In the genomic region with DNA sequence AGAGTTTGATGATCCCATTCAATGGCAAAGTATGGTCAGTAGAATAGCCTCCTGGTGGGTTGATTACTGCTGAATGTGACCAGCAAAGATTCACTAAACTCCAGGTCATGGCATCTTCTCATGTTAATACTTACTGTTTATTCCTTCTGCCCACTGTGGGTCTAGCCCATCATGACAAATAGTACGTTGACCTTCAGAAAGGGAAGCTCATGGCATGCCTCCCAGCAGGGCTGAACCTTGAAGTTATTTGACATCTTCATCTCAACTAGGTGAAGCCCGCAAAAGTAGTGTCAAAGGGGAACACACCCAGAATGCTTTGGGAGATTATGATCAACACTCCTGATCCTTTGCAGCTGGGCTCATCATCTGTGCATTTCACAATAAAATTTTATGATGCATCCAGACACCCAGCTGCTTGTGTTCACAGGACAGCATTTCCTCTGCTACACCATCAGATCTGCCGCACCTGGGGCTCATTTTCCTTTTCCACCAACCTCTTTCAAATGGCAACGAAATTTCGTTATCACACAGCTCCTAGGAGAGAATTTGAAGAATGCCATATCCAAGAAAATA, we compare ENCODE assay signal across 16 cellular contexts.
"Had no signal": no experiment of that assay in that cellular context is flagged by ENCODE, and none has a peak within 500 bp of the region (broad histone marks: within the 10 kb centered on the region; RNA-seq: fewer than 3 reads in every experiment).

No MANE protein-coding gene starts in this region.

- DNase-seq: activated B cell treated with CpG ODN at 0.5 μM for 24 hours; activated CD4-positive, alpha-beta T cell treated with anti-CD3 and anti-CD28 coated beads, Interleukin-2, amount 10 ng/mL, durations not matched to agents 7 days and 5 days; activated CD8-positive, alpha-beta memory T cell treated with anti-CD3 and anti-CD28 coated beads, Interleukin-2, amount 50 U/mL, for 48 hours; activated gamma-delta T cell; activated T-cell treated with anti-CD3 and anti-CD28 coated beads, Interleukin-2, amount 50 U/mL, for 72 hours; amygdala; body of pancreas; caudate nucleus; kidney glomerular epithelial cell; mesendoderm; natural killer cell; retina; thyroid gland had no signal

- H3K4me3 Mint-ChIP-seq: activated B cell treated with CpG ODN at 0.5 μM for 24 hours; activated CD4-positive, alpha-beta T cell treated with anti-CD3 and anti-CD28 coated beads, Interleukin-2, amount 10 ng/mL, durations not matched to agents 7 days and 5 days; activated T-cell treated with anti-CD3 and anti-CD28 coated beads, Interleukin-2, amount 50 U/mL, for 72 hours; natural killer cell; stimulated activated effector memory CD8-positive, alpha-beta T cell treated with anti-CD3 and anti-CD28 coated beads, Interleukin-12 subunit alpha, Interleukin-12 subunit beta, amount 100 ng/mL, for 72 hours had no signal

- H3K27ac Mint-ChIP-seq: activated B cell treated with CpG ODN at 0.5 μM for 24 hours; activated CD4-positive, alpha-beta T cell treated with anti-CD3 and anti-CD28 coated beads, Interleukin-2, amount 10 ng/mL, durations not matched to agents 7 days and 5 days; activated naive CD4-positive, alpha-beta T cell treated with anti-CD3 and anti-CD28 coated beads, Interleukin-2, amount 50 U/mL, for 72 hours; activated T-cell treated with anti-CD3 and anti-CD28 coated beads, Interleukin-2, amount 50 U/mL, for 72 hours; natural killer cell; stimulated activated effector memory CD8-positive, alpha-beta T cell treated with anti-CD3 and anti-CD28 coated beads, Interleukin-12 subunit alpha, Interleukin-12 subunit beta, amount 100 ng/mL, for 72 hours had no signal

- ATAC-seq: activated naive CD4-positive, alpha-beta T cell treated with anti-CD3 and anti-CD28 coated beads, Interleukin-2, amount 50 U/mL, for 72 hours; activated T-cell treated with anti-CD3 and anti-CD28 coated beads, Interleukin-2, amount 50 U/mL, for 72 hours; body of pancreas; esophagus mucosa; natural killer cell; stimulated activated effector memory CD8-positive, alpha-beta T cell treated with anti-CD3 and anti-CD28 coated beads, Interleukin-12 subunit alpha, Interleukin-12 subunit beta, amount 100 ng/mL, for 72 hours had no signal

- H3K9me3 Mint-ChIP-seq: activated B cell treated with CpG ODN at 0.5 μM for 24 hours; activated CD4-positive, alpha-beta T cell treated with anti-CD3 and anti-CD28 coated beads, Interleukin-2, amount 10 ng/mL, durations not matched to agents 7 days and 5 days; activated T-cell treated with anti-CD3 and anti-CD28 coated beads, Interleukin-2, amount 50 U/mL, for 72 hours; natural killer cell had no signal

- H3K36me3 Mint-ChIP-seq: activated naive CD4-positive, alpha-beta T cell treated with anti-CD3 and anti-CD28 coated beads, Interleukin-2, amount 50 U/mL, for 72 hours; natural killer cell; stimulated activated effector memory CD8-positive, alpha-beta T cell treated with anti-CD3 and anti-CD28 coated beads, Interleukin-12 subunit alpha, Interleukin-12 subunit beta, amount 100 ng/mL, for 72 hours had no signal

- H3K27me3 Mint-ChIP-seq: activated CD4-positive, alpha-beta T cell treated with anti-CD3 and anti-CD28 coated beads, Interleukin-2, amount 10 ng/mL, durations not matched to agents 7 days and 5 days had no signal

- H3K4me1 Mint-ChIP-seq: activated CD4-positive, alpha-beta T cell treated with anti-CD3 and anti-CD28 coated beads, Interleukin-2, amount 10 ng/mL, durations not matched to agents 7 days and 5 days; natural killer cell; stimulated activated effector memory CD8-positive, alpha-beta T cell treated with anti-CD3 and anti-CD28 coated beads, Interleukin-12 subunit alpha, Interleukin-12 subunit beta, amount 100 ng/mL, for 72 hours had no signal
